1 cellular context compared by ENCODE assay signal in the genomic region with DNA sequence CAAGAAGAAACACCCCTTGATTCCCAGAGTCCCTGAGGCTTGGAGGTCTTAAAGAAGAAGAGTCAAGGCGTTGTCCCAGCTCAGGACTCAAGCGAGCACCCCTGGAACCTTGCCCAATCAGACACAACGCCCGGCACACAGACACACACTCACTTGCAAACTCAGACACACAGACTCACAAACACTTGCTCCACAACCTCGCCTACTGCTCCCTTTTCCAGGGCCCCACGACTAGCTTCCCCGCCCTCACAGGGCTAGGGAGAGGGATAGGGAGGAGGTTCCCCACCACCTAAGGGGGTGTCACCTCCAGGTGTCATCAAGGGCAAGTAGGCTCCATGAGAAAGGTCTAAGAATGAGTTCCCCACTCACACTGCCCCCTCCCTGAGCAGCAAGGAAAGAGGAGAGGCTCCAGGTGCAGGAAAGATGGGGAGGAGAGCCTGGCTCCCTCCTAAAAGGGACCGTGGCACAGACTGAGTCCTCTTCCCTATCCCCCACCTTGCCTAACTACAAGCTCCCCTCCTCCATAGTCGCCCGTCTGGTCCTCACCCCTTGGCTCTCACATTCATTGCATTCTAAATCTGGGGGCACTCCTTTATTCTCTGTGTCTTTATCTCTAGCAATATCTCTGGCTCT.
TF ChIP-seq lines count a peak whose summit lies in the region.

No MANE protein-coding gene starts in this region.

TF ChIP-seq in K562, 482 proteins besides CTCF, POLR2A, EP300 and RAD21:
- TF ChIP-seq, protein P1, sequence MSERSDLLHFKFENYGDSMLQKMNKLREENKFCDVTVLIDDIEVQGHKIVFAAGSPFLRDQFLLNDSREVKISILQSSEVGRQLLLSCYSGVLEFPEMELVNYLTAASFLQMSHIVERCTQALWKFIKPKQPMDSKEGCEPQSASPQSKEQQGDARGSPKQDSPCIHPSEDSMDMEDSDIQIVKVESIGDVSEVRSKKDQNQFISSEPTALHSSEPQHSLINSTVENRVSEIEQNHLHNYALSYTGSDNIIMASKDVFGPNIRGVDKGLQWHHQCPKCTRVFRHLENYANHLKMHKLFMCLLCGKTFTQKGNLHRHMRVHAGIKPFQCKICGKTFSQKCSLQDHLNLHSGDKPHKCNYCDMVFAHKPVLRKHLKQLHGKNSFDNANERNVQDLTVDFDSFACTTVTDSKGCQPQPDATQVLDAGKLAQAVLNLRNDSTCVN (CRISPR knock-in tag; IDR thresholded peaks at IDR 0.05) = no peak
